In genomic region chr12:42631507-42631906, GRCh38 we compare ENCODE assay signal across 26 cellular contexts. TPM values are rescaled to one million over a fixed set of nuclear protein-coding genes. Genes with fewer than 3 reads are reported as not detected.
DNase-seq lines count a peak whose midpoint lies in the region; ATAC-seq, FAIRE-seq and TF ChIP-seq lines count a peak whose summit lies in the region.
"Had no signal": no experiment of that assay in that cellular context is flagged by ENCODE, and none has a peak within 500 bp of the region (broad histone marks: within the 10 kb centered on the region; RNA-seq: fewer than 3 reads in every experiment).

No MANE protein-coding gene starts in this region.

- H3K4me1 ChIP-seq in breast epithelium (no peaks in the 10 kb centered on the region), keratinocyte (ENCODE audit: control insufficient read depth, extremely low read depth, insufficient read depth, low read length) (no peaks in the 10 kb centered on the region), uterus (no peaks in the 10 kb centered on the region)
- H3K4me1 ChIP-seq: BE2C, thyroid gland had no signal

- peaks cover 8% of the 10 kb centered on the region for H3K4me1 Mint-ChIP-seq in MCF 10A (ENCODE audit: insufficient read depth, unreplicated experiment)
- H3K4me1 Mint-ChIP-seq: activated CD4-positive, alpha-beta T cell treated with anti-CD3 and anti-CD28 coated beads, Interleukin-2, amount 10 ng/mL, durations not matched to agents 24 days and 14 days; stimulated activated memory B cell treated with anti-CD40 and anti-IgM and Interleukin-4, amounts not matched to agents 10 μg/mL and 1 μg/mL and 100 μg/mL, for 72 hours had no signal

- no peak overlapping the region for H3K27ac ChIP-seq in breast epithelium
- H3K27ac ChIP-seq in keratinocyte (ENCODE audit: control insufficient read depth, insufficient read depth, low read length): no peak overlapping the region
- peak overlapping the region; percentile 16 to 50 for H3K27ac ChIP-seq in uterus
- H3K27ac ChIP-seq: 22Rv1, thyroid gland had no signal

- peak overlapping the region; percentile 12 for H2AFZ ChIP-seq in keratinocyte (ENCODE audit: control insufficient read depth, low read length)

- H3K4me3 ChIP-seq in breast epithelium (no peak overlapping the region), keratinocyte (ENCODE audit: control insufficient read depth in 2 of 3, extremely low read depth in 1 of 3, insufficient read depth in 2 of 3, low read depth in 1 of 3, low read length in 3 of 3) (no peak overlapping the region), uterus (no peak overlapping the region)
- H3K4me3 ChIP-seq: thyroid gland had no signal

- TF ChIP-seq POLR2A in breast epithelium (IDR thresholded peaks at IDR 0.05) (no peak), uterus (IDR thresholded peaks at IDR 0.05) (no peak)

- DNase-seq in MCF 10A (ENCODE audit: unreplicated experiment) (no peak), breast epithelium (ENCODE audit: low spot score in 2 of 2) (no peak), SKM-1 (lab: John Stamatoyannopoulos, UW; ENCODE audit: unreplicated experiment) (peak; percentile 43), keratinocyte (ENCODE audit: low read depth, low spot score) (no peak), uterus (no peak), C1 segment of cervical spinal cord (lab: John Stamatoyannopoulos, UW) (no peak)
- DNase-seq: activated CD4-positive, alpha-beta T cell treated with anti-CD3 and anti-CD28 coated beads, Interleukin-2, amount 10 ng/mL, durations not matched to agents 24 days and 14 days; activated gamma-delta T cell treated with Interleukin-2 at 50 U/mL for 16 hours; anterior cingulate cortex; BE2C; cerebellar nuclear complex; GDM1; hippocampal formation; kidney; mesendoderm; NCI-H2107; NCI-H510A treated with DMSO at 0.1 percent for 48 hours; retina; thyroid gland had no signal

- H3K9me3 Mint-ChIP-seq in MCF 10A (ENCODE audit: unreplicated experiment): no peaks in the 10 kb centered on the region
- H3K9me3 Mint-ChIP-seq: activated CD4-positive, alpha-beta T cell treated with anti-CD3 and anti-CD28 coated beads, Interleukin-2, amount 10 ng/mL, durations not matched to agents 24 days and 14 days; stimulated activated memory B cell treated with anti-CD40 and anti-IgM and Interleukin-4, amounts not matched to agents 10 μg/mL and 1 μg/mL and 100 μg/mL, for 72 hours had no signal

- H3K27me3 Mint-ChIP-seq in MCF 10A (ENCODE audit: insufficient read depth, unreplicated experiment): no peaks in the 10 kb centered on the region
- H3K27me3 Mint-ChIP-seq: activated CD4-positive, alpha-beta T cell treated with anti-CD3 and anti-CD28 coated beads, Interleukin-2, amount 10 ng/mL, durations not matched to agents 24 days and 14 days; stimulated activated memory B cell treated with anti-CD40 and anti-IgM and Interleukin-4, amounts not matched to agents 10 μg/mL and 1 μg/mL and 100 μg/mL, for 72 hours had no signal

- H3K9me3 ChIP-seq in breast epithelium: no peaks in the 10 kb centered on the region
- H3K9me3 ChIP-seq in keratinocyte (ENCODE audit: control insufficient read depth, low read depth, low read length): no peaks in the 10 kb centered on the region
- no peaks in the 10 kb centered on the region for H3K9me3 ChIP-seq in uterus
- H3K9me3 ChIP-seq: BE2C, thyroid gland had no signal

- TF ChIP-seq CTCF in MCF 10A (IDR thresholded peaks at IDR 0.05; ENCODE audit: unreplicated experiment) (no peak), breast epithelium (IDR thresholded peaks at IDR 0.05) (no peak), keratinocyte (optimal IDR thresholded peaks at IDR 0.05 in 1 of 3, IDR thresholded peaks at IDR 0.05 in 1 of 3, conservative IDR thresholded peaks at IDR 0.05 in 1 of 3; ENCODE audit: extremely low read depth in 1 of 3, insufficient read depth in 2 of 3, low read length in 3 of 3) (no peak), uterus (IDR thresholded peaks at IDR 0.05) (no peak)

- intact Hi-C loops in MCF 10A (cut with micrococcal nuclease) (no loop called here), breast epithelium (cut with DNase I; ENCODE audit: low total_unique reads) (no loop called here), uterus (cut with DNase I; ENCODE audit: low total_unique reads) (no loop called here)

- H3K27ac Mint-ChIP-seq in MCF 10A (ENCODE audit: low read depth, unreplicated experiment): peak overlapping the region; percentile 42
- H3K27ac Mint-ChIP-seq: activated CD4-positive, alpha-beta T cell treated with anti-CD3 and anti-CD28 coated beads, Interleukin-2, amount 10 ng/mL, durations not matched to agents 24 days and 14 days; stimulated activated memory B cell treated with anti-CD40 and anti-IgM and Interleukin-4, amounts not matched to agents 10 μg/mL and 1 μg/mL and 100 μg/mL, for 72 hours had no signal

- no peak overlapping the region for H3K4me3 Mint-ChIP-seq in MCF 10A (ENCODE audit: unreplicated experiment)
- H3K4me3 Mint-ChIP-seq: activated CD4-positive, alpha-beta T cell treated with anti-CD3 and anti-CD28 coated beads, Interleukin-2, amount 10 ng/mL, durations not matched to agents 24 days and 14 days; stimulated activated memory B cell treated with anti-CD40 and anti-IgM and Interleukin-4, amounts not matched to agents 10 μg/mL and 1 μg/mL and 100 μg/mL, for 72 hours had no signal

- H3K27me3 ChIP-seq in breast epithelium: no peaks in the 10 kb centered on the region
- H3K27me3 ChIP-seq in keratinocyte (ENCODE audit: control insufficient read depth, extremely low read depth, insufficient read depth, low read length): no peaks in the 10 kb centered on the region
- no peaks in the 10 kb centered on the region for H3K27me3 ChIP-seq in uterus
- H3K27me3 ChIP-seq: BE2C, thyroid gland had no signal

- dilution Hi-C loops in keratinocyte (cut with MboI; ENCODE audit: extremely low pct_ligation_motif_present, low sequenced_read_pairs): no loop called here

- no peak for FAIRE-seq in keratinocyte (lab: Jason Lieb, UNC)
- FAIRE-seq: GM12891, HTR-8/SVneo, kidney, TTC549 had no signal

- POLR2A ChIA-PET in MCF 10A (lab: Yijun Ruan, JAX): no interaction called here

- no peaks in the 10 kb centered on the region for H4K20me1 ChIP-seq in keratinocyte (ENCODE audit: control insufficient read depth, extremely low read depth, insufficient read depth, low read length)

- no TSS peak for BruUV-seq in MCF 10A (replicated peaks; lab: Mats Ljungman, UMichigan)

- CTCF ChIA-PET in MCF 10A (lab: Yijun Ruan, JAX): interaction anchor here (0.6 to 0.9 kb wide), 2 partner anchors 12 to 114 kb away, joined by 3 read pairs; no protein-coding TSS in a partner anchor

- no peak overlapping the region for H3K4me2 ChIP-seq in keratinocyte (ENCODE audit: control insufficient read depth, extremely low read depth, insufficient read depth, low read depth, low read length)

- H3K9me1 ChIP-seq in keratinocyte (ENCODE audit: control insufficient read depth, extremely low read depth, insufficient read depth, low read length): no peaks in the 10 kb centered on the region

- H3K79me2 ChIP-seq in keratinocyte (ENCODE audit: control insufficient read depth, insufficient read depth, low read length): no peaks in the 10 kb centered on the region

- H3K36me3 ChIP-seq in breast epithelium (no peaks in the 10 kb centered on the region), keratinocyte (ENCODE audit: control insufficient read depth in 2 of 2, extremely low read depth in 1 of 2, insufficient read depth in 2 of 2, low read length in 2 of 2) (no peaks in the 10 kb centered on the region), uterus (no peaks in the 10 kb centered on the region)
- H3K36me3 ChIP-seq: BE2C, thyroid gland had no signal

- H3K9ac ChIP-seq in keratinocyte (ENCODE audit: control insufficient read depth, extremely low read depth, insufficient read depth, low read length): no peak overlapping the region

- no peaks in the 10 kb centered on the region for H3K36me3 Mint-ChIP-seq in MCF 10A (ENCODE audit: insufficient read depth, unreplicated experiment)
- H3K36me3 Mint-ChIP-seq: stimulated activated memory B cell treated with anti-CD40 and anti-IgM and Interleukin-4, amounts not matched to agents 10 μg/mL and 1 μg/mL and 100 μg/mL, for 72 hours had no signal

- no peak for ATAC-seq in GM18873 (IDR thresholded peaks at IDR 0.05; ENCODE audit: low FRiP score, unreplicated experiment)
- ATAC-seq in GM21423 (IDR thresholded peaks at IDR 0.05; ENCODE audit: unreplicated experiment): no peak
- ATAC-seq: stimulated activated memory B cell treated with anti-CD40 and anti-IgM and Interleukin-4, amounts not matched to agents 10 μg/mL and 1 μg/mL and 100 μg/mL, for 72 hours had no signal

RNA-seq across cellular contexts. Expression of gene PRICKLE1, which starts 42.0 kb away (rescaled TPM):
- 7.9 and 14.1 TPM in 2 replicates for total RNA-seq in MCF 10A (2022)
- total RNA-seq in breast epithelium: 1 to 10 TPM; 6.4 to 9.4 (median 9.2) TPM
- polyA plus RNA-seq in keratinocyte: 2.0 to 7.6 TPM (median 3.5 TPM) in 3 replicates
- 1.4 TPM for polyA plus RNA-seq in keratinocyte (2011; ENCODE audit: low read depth)
- 1.8 and 2.7 TPM in 2 replicates for polyA plus RNA-seq in keratinocyte (2011; cell fraction: cytosol; rRNA removed)
- polyA plus RNA-seq in keratinocyte (2011; cell fraction: nucleus; rRNA removed): 5.7 and 6.5 TPM in 2 replicates
- 1.9 and 7.3 TPM in 2 replicates for polyA plus RNA-seq in keratinocyte (2012; ENCODE audit: low replicate concordance)
- polyA minus RNA-seq in keratinocyte: 9.0 to 11.5 TPM (median 9.3 TPM) in 3 replicates
- 7.3 TPM for polyA minus RNA-seq in keratinocyte (2011; cell fraction: cytosol; rRNA and poly(A)+ RNA removed)
- polyA minus RNA-seq in keratinocyte (2011; cell fraction: nucleus; rRNA and poly(A)+ RNA removed): 9.5 and 16.5 TPM in 2 replicates
- 10 to 100 TPM in 3 of 4 donors, 1 to 10 TPM in 1; 5.9 to 61.4 (median 28.4) TPM for total RNA-seq in uterus

Comparison
In these comparisons a context has a peak if more than half of its experiments do, and no peak if none do; other contexts are left out.
1. H3K27ac ChIP-seq: peak in uterus (2 of 2); none in breast epithelium (0 of 2) and keratinocyte (single experiment).